ENCODE assay signal across 1 cellular context in the genomic region with DNA sequence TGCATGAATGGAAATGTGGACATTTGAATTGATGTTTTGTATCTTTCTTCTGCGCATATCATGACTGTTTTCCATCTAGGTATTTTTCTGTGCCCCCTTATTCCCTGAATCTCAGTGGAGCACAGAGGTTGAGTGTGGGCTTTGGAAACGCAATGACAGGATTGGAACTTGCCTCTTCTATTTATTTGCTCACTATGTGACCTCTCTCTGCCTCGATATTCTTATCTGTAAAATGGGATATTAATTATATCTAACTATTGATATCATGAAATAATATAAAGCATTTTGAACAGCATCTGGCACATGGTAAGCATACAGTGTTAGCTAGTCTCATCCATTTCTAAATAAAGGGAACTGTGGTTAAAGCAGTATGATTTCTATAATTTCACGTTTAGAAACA.
TF ChIP-seq lines count a peak whose summit lies in the region.

No MANE protein-coding gene starts in this region.

TF ChIP-seq in K562, 482 proteins besides CTCF, POLR2A, EP300 and RAD21:
- TF ChIP-seq GTF2B (IDR thresholded peaks at IDR 0.05; ENCODE audit: extremely low read depth, insufficient read length) (no peak), RBM25 (IDR thresholded peaks at IDR 0.05; ENCODE audit: low read depth, low read length, severe bottlenecking) (peak; percentile 69), ESRRA (IDR thresholded peaks at IDR 0.05; ENCODE audit: borderline replicate concordance, low read depth) (peak; percentile 80), FOXO4 (CRISPR knock-in tag; IDR thresholded peaks at IDR 0.05) (no peak), HNRNPUL1 (IDR thresholded peaks at IDR 0.05; ENCODE audit: low read length) (no peak)
